25 cellular contexts compared by ENCODE assay signal in genomic region chr5:113164016-113164415, GRCh38.
DNase-seq lines count a peak whose midpoint lies in the region; ATAC-seq, FAIRE-seq and TF ChIP-seq lines count a peak whose summit lies in the region.
"Had no signal": no experiment of that assay in that cellular context is flagged by ENCODE, and none has a peak within 500 bp of the region (broad histone marks: within the 10 kb centered on the region; RNA-seq: fewer than 3 reads in every experiment).

No MANE protein-coding gene starts in this region.

- H3K9ac ChIP-seq in IMR-90 (ENCODE audit: low read depth, low read length) = no peak overlapping the region
- H3K9ac ChIP-seq in endothelial cell of umbilical vein (replicated peaks; ENCODE audit: extremely low read depth, insufficient read depth, low read length) = no peak overlapping the region
- H3K9ac ChIP-seq: BLaER1 treated with 17β-estradiol and CSF1 and Interleukin-3, amounts not matched to agents 10 nM and 100 nM had no signal

- H3K27ac ChIP-seq in IMR-90 (ENCODE audit: insufficient read depth, low read length) = no peak overlapping the region
- peak overlapping the region; percentile 52 for H3K27ac ChIP-seq in WERI-Rb-1
- H3K27ac ChIP-seq in endothelial cell of umbilical vein (ENCODE audit: insufficient read depth, low read depth, low read length) = no peak overlapping the region
- H3K27ac ChIP-seq: A549; BLaER1 treated with 17β-estradiol and CSF1 and Interleukin-3, amounts not matched to agents 10 nM and 100 nM; HL-60; SJCRH30 had no signal

- H3K4me3 ChIP-seq in IMR-90 (ENCODE audit: insufficient read depth, low read depth, low read length) = no peak overlapping the region
- H3K4me3 ChIP-seq in WERI-Rb-1 (ENCODE audit: low read depth, low read length) = no peak overlapping the region
- no peak overlapping the region for H3K4me3 ChIP-seq in endothelial cell of umbilical vein (replicated peaks in 1 of 3; ENCODE audit: insufficient read depth in 1 of 3, low read depth in 1 of 3, low read length in 3 of 3)
- H3K4me3 ChIP-seq: A549; BLaER1 treated with 17β-estradiol and CSF1 and Interleukin-3, amounts not matched to agents 10 nM and 100 nM; SJCRH30 had no signal

- H3K9me1 ChIP-seq in IMR-90 (ENCODE audit: insufficient read depth, low read length) (0 out of 2 replicates have a peak, but pooled peaks cover 8% of the 10 kb centered on the region), endothelial cell of umbilical vein (replicated peaks; ENCODE audit: control insufficient read depth, extremely low read depth, insufficient read depth, low read length) (no peaks in the 10 kb centered on the region)

- in situ Hi-C loops in G401 (cut with HindIII; ENCODE audit: low sequenced_read_pairs) = no loop called here
- in situ Hi-C loops in IMR-90 (cut with MboI; ENCODE audit: low sequenced_read_pairs) = no loop called here

- H4K20me1 ChIP-seq in IMR-90 (ENCODE audit: insufficient read depth, low read length) = peaks cover 7% of the 10 kb centered on the region
- H4K20me1 ChIP-seq in endothelial cell of umbilical vein (replicated peaks; ENCODE audit: control insufficient read depth, extremely low read depth, insufficient read depth, low read length) = no peaks in the 10 kb centered on the region
- H4K20me1 ChIP-seq: BLaER1 treated with 17β-estradiol and CSF1 and Interleukin-3, amounts not matched to agents 10 nM and 100 nM had no signal

- ATAC-seq in IMR-90 (ENCODE audit: low read depth) (no peak), HG03280 (IDR thresholded peaks at IDR 0.05; ENCODE audit: unreplicated experiment) (no peak), GM18868 (IDR thresholded peaks at IDR 0.05; ENCODE audit: unreplicated experiment) (no peak)
- ATAC-seq: A549, SK-N-SH treated with all-trans-retinoic acid at 6 μM for 48 hours had no signal

- H3K4me1 ChIP-seq in IMR-90 (ENCODE audit: control insufficient read depth, insufficient read depth, low read length) (peaks cover 20% of the 10 kb centered on the region), endothelial cell of umbilical vein (ENCODE audit: control insufficient read depth, extremely low read depth, insufficient read depth, low read length) (peaks cover 32% of the 10 kb centered on the region)
- H3K4me1 ChIP-seq: A549; BLaER1 treated with 17β-estradiol and CSF1 and Interleukin-3, amounts not matched to agents 10 nM and 100 nM had no signal

- no peak overlapping the region for H3K56ac ChIP-seq in IMR-90 (ENCODE audit: extremely low read depth, insufficient read depth, low read length)

- H3K79me1 ChIP-seq in IMR-90 (ENCODE audit: low read depth in 1 of 2, low read length in 2 of 2) = peaks cover 13 to 29% of the 10 kb centered on the region in 2 experiments; a peak in 3 of 4 replicates

- no TSS peak for BruUV-seq in IMR-90 (replicated peaks; lab: Mats Ljungman, UMichigan)
- BruUV-seq in endothelial cell of umbilical vein (replicated peaks; lab: Mats Ljungman, UMichigan) = no TSS peak

- 0 out of 2 replicates have a peak overlapping the region, but pooled peaks have one; percentile 27 for H2AK5ac ChIP-seq in IMR-90 (ENCODE audit: low read depth, low read length)

- no peak for TF ChIP-seq RAD21 in IMR-90 (IDR thresholded peaks at IDR 0.05; ENCODE audit: low read length)

- H2AFZ ChIP-seq in IMR-90 (replicated peaks; ENCODE audit: low read length, poor library complexity) (no peak overlapping the region), endothelial cell of umbilical vein (ENCODE audit: low read depth, low read length) (no peak overlapping the region)

- H3K23ac ChIP-seq in IMR-90 (ENCODE audit: low read depth, low read length) = no peak overlapping the region

- no peak overlapping the region for H3K4me2 ChIP-seq in IMR-90 (ENCODE audit: low read depth, low read length)
- peak overlapping the region; percentile 50 for H3K4me2 ChIP-seq in endothelial cell of umbilical vein (ENCODE audit: insufficient read depth, low read length)
- H3K4me2 ChIP-seq: A549; BLaER1 treated with 17β-estradiol and CSF1 and Interleukin-3, amounts not matched to agents 10 nM and 100 nM had no signal

- no peak overlapping the region for H2BK5ac ChIP-seq in IMR-90 (ENCODE audit: low read depth, low read length, poor library complexity, severe bottlenecking)

- H4K5ac ChIP-seq in IMR-90 (ENCODE audit: low read depth, low read length) = no peak overlapping the region

- TF ChIP-seq CTCF in IMR-90 (conservative IDR thresholded peaks at IDR 0.05; ENCODE audit: low read depth, low read length) (no peak), WERI-Rb-1 (IDR thresholded peaks at IDR 0.05; ENCODE audit: low read depth, low read length) (peak; percentile 12; the same call in 1 of the 2 replicates), endothelial cell of umbilical vein (IDR thresholded peaks at IDR 0.05; ENCODE audit: extremely low read depth in 1 of 2, insufficient read depth in 1 of 2, low read depth in 1 of 2, low read length in 2 of 2) (no peak)

- no peak overlapping the region; the same call in 1 of the 2 replicates for H2BK120ac ChIP-seq in IMR-90 (ENCODE audit: low read depth, low read length)

- no peak overlapping the region for H2BK20ac ChIP-seq in IMR-90 (ENCODE audit: low read depth, low read length)

- TF ChIP-seq POLR2A in IMR-90 (IDR thresholded peaks at IDR 0.05; ENCODE audit: low read depth, low read length) (no peak), endothelial cell of umbilical vein (IDR thresholded peaks at IDR 0.05; ENCODE audit: low read depth, low read length) (no peak)

- H3K27me3 ChIP-seq in IMR-90 (ENCODE audit: control insufficient read depth, insufficient read depth, low read length) (no peaks in the 10 kb centered on the region), WERI-Rb-1 (ENCODE audit: insufficient read depth, low read depth, severe bottlenecking) (no peaks in the 10 kb centered on the region), endothelial cell of umbilical vein (ENCODE audit: control insufficient read depth in 2 of 2, insufficient read depth in 2 of 2, low read length in 2 of 2) (no peaks in the 10 kb centered on the region)
- H3K27me3 ChIP-seq: BLaER1 treated with 17β-estradiol and CSF1 and Interleukin-3, amounts not matched to agents 10 nM and 100 nM; SJCRH30 had no signal

- H3K79me2 ChIP-seq in endothelial cell of umbilical vein (ENCODE audit: control insufficient read depth, insufficient read depth, low read length) = no peaks in the 10 kb centered on the region

- no peak overlapping the region for H4K8ac ChIP-seq in IMR-90 (ENCODE audit: low read depth in 2 of 2, low read length in 2 of 2)

- 0 out of 2 replicates have a peak overlapping the region, but pooled peaks have one; percentile 28 for H3K4ac ChIP-seq in IMR-90 (ENCODE audit: low read depth, low read length)

- WGBS in IMR-90 (ENCODE audit: extremely low coverage in 2 of 2, insufficient read length in 1 of 2), 2 experiments = no CpG with 5 or more reads among the region's 1 CpG

- DNase-seq in G401 (ENCODE audit: low spot score) (peak; percentile 61), IMR-90 (no peak), WERI-Rb-1 (peak; percentile 52), endothelial cell of umbilical vein (ENCODE audit: low read depth, low spot score) (no peak), T-helper 9 cell (no peak), DMS153 (lab: John Stamatoyannopoulos, UW) (no peak)
- DNase-seq: AML-193; CD4-positive, alpha-beta T cell; DND-41; GOT3; Kasumi-1; MV-4-11; NCI-H1105; NCI-H1436 treated with DMSO at 0.1 percent for 48 hours; NCI-H187 treated with DMSO at 0.1 percent for 48 hours; NCI-H2107; SJCRH30; T-helper 2 cell had no signal

- CTCF ChIA-PET in IMR-90 (lab: Yijun Ruan, JAX) (no interaction called here), endothelial cell of umbilical vein (lab: Charles Lee) (interaction anchor here (0.8 to 1.5 kb wide), 3 partner anchors 38 to 347 kb away, joined by 3 read pairs; no protein-coding TSS in a partner anchor)

- H2BK15ac ChIP-seq in IMR-90 (ENCODE audit: low read depth, low read length) = no peak overlapping the region

- H2AK9ac ChIP-seq in IMR-90 (replicated peaks; ENCODE audit: low read depth, low read length, poor library complexity) = no peak overlapping the region

- intact Hi-C loops in IMR-90 (cut with micrococcal nuclease) (no loop called here), endothelial cell of umbilical vein (cut with micrococcal nuclease) (no loop called here)

- FAIRE-seq in endothelial cell of umbilical vein (lab: Jason Lieb, UNC) = peak; percentile 8
- FAIRE-seq: A549, GM18507 had no signal

- H3K36me3 ChIP-seq in IMR-90 (ENCODE audit: control insufficient read depth, insufficient read depth, low read length) (no peaks in the 10 kb centered on the region), WERI-Rb-1 (peaks cover 91% of the 10 kb centered on the region), endothelial cell of umbilical vein (ENCODE audit: control insufficient read depth in 2 of 2, extremely low read depth in 1 of 2, insufficient read depth in 2 of 2, low read length in 2 of 2) (no peaks in the 10 kb centered on the region)
- H3K36me3 ChIP-seq: BLaER1 treated with 17β-estradiol and CSF1 and Interleukin-3, amounts not matched to agents 10 nM and 100 nM; SJCRH30 had no signal

- H4K91ac ChIP-seq in IMR-90 (ENCODE audit: insufficient read depth, low read depth, low read length) = no peak overlapping the region

- no peak overlapping the region for H3K14ac ChIP-seq in IMR-90 (replicated peaks; ENCODE audit: low read depth, low read length)

- no peak overlapping the region for H3K18ac ChIP-seq in IMR-90 (ENCODE audit: low read depth, low read length)

- H3K9me3 ChIP-seq in IMR-90 (ENCODE audit: control insufficient read depth, insufficient read depth, low read length) (no peaks in the 10 kb centered on the region), WERI-Rb-1 (ENCODE audit: severe bottlenecking) (no peaks in the 10 kb centered on the region), endothelial cell of umbilical vein (replicated peaks; ENCODE audit: control insufficient read depth, insufficient read depth, low read length) (no peaks in the 10 kb centered on the region)
- H3K9me3 ChIP-seq: A549; BLaER1 treated with 17β-estradiol and CSF1 and Interleukin-3, amounts not matched to agents 10 nM and 100 nM; SJCRH30 had no signal

- dilution Hi-C loops in IMR-90 (cut with HindIII; ENCODE audit: low sequenced_read_pairs, unreplicated experiment) = no loop called here
- dilution Hi-C loops in endothelial cell of umbilical vein (cut with MboI; ENCODE audit: extremely low pct_ligation_motif_present, low sequenced_read_pairs) = no loop called here

- POLR2A ChIA-PET in IMR-90 (lab: Charles Lee; ENCODE audit: unreplicated experiment) (no interaction called here), endothelial cell of umbilical vein (lab: Charles Lee) (no interaction called here)

TF ChIP-seq in endothelial cell of umbilical vein, 7 proteins besides CTCF, POLR2A, EP300 and RAD21:
- no peak for TF ChIP-seq FOS (IDR thresholded peaks at IDR 0.05; ENCODE audit: borderline replicate concordance, insufficient read depth, low read length)
- no peak for TF ChIP-seq EZH2 (IDR thresholded peaks at IDR 0.05; ENCODE audit: borderline replicate concordance, low read depth, low read length, severe bottlenecking)
- no peak for TF ChIP-seq MAX (IDR thresholded peaks at IDR 0.05; ENCODE audit: insufficient read depth, insufficient read length)

Comparison
In these comparisons a context has a peak if more than half of its experiments do, and no peak if none do; other contexts are left out.
1. DNase-seq: peak in G401 (single experiment) and WERI-Rb-1 (single experiment); none in IMR-90 (single experiment), endothelial cell of umbilical vein (single experiment), T-helper 9 cell (single experiment) and DMS153 (single experiment).